Comparison of ENCODE assay signal across 25 cellular contexts in the genomic region with DNA sequence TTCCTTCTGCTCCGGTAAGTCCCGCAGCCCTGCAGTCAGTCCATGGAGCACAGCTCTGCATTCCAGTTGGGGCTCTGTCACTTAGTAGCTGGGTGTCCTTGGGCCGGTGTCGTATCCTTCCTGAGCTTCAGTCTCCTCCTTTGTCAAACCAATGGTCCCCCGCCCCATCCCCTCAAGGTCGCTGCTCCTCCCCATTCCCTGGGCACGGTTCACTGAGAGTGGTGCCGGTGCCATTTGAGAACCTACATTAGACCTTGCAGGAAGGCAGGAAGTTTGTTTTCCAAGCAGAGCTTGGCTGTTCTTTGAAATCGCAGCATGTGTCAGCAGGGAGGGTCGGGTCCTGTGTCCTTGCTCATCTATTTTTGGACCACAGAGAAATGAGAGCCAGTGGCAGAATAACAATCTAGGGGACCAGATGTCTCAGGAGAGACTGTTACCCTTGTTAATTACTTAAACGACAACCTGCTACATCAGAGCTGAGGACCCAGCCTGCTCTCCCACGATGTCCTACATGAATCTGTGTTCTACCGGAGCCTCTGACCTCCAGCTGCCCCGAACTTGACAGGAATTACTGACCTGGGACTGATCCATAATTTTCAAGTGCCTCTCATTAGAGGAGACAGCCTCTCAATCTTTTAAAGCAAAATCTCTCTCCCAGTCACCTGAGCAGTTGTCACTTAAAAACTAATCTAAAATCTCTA. TPM values are rescaled to one million over a fixed set of nuclear protein-coding genes. Genes with fewer than 3 reads are reported as not detected.
DNase-seq lines count a peak whose midpoint lies in the region; ATAC-seq and TF ChIP-seq lines count a peak whose summit lies in the region.
"Had no signal": no experiment of that assay in that cellular context is flagged by ENCODE, and none has a peak within 500 bp of the region (broad histone marks: within the 10 kb centered on the region; RNA-seq: fewer than 3 reads in every experiment).

No MANE protein-coding gene starts in this region.

- H3K4me1 Mint-ChIP-seq in glutamatergic neuron (ENCODE audit: low read depth, unreplicated experiment), result peaks cover 14% of the 10 kb centered on the region
- H3K4me1 Mint-ChIP-seq in activated T-cell treated with anti-CD3 and anti-CD28 coated beads, Interleukin-2, amount 50 U/mL, for 72 hours (ENCODE audit: low read depth), result no peaks in the 10 kb centered on the region
- H3K4me1 Mint-ChIP-seq: activated B cell treated with CpG ODN at 0.5 μM for 24 hours; CD4-positive, alpha-beta memory T cell; stimulated activated naive CD8-positive, alpha-beta T cell treated with anti-CD3 and anti-CD28 coated beads, Interleukin-15, amount 100 ng/mL, for 72 hours had no signal

- H3K27ac Mint-ChIP-seq in glutamatergic neuron (ENCODE audit: unreplicated experiment), result peak overlapping the region; percentile 7
- no peak overlapping the region for H3K27ac Mint-ChIP-seq in activated T-cell treated with anti-CD3 and anti-CD28 coated beads, Interleukin-2, amount 50 U/mL, for 72 hours
- H3K27ac Mint-ChIP-seq: activated B cell treated with CpG ODN at 0.5 μM for 24 hours; activated CD4-positive, alpha-beta memory T cell treated with anti-CD3 and anti-CD28 coated beads for 36 hours; CD4-positive, alpha-beta memory T cell; stimulated activated naive CD8-positive, alpha-beta T cell treated with anti-CD3 and anti-CD28 coated beads, Interleukin-15, amount 100 ng/mL, for 72 hours had no signal

- no peaks in the 10 kb centered on the region for H3K36me3 ChIP-seq in parathyroid adenoma (ENCODE audit: control insufficient read depth, insufficient read depth, low read length)
- H3K36me3 ChIP-seq: breast epithelium, tibial artery had no signal

- no peaks in the 10 kb centered on the region for H3K9me3 Mint-ChIP-seq in glutamatergic neuron (ENCODE audit: unreplicated experiment)
- peaks cover 0 to 2% of the 10 kb centered on the region in 2 donors for H3K9me3 Mint-ChIP-seq in activated T-cell treated with anti-CD3 and anti-CD28 coated beads, Interleukin-2, amount 50 U/mL, for 72 hours

- DNase-seq in NCI-H1092 treated with DMSO at 0.1 percent for 48 hours (lab: John Stamatoyannopoulos, UW) (peak; percentile 66), NCI-H1092 (lab: John Stamatoyannopoulos, UW) (no peak), NCI-H510A treated with DMSO at 0.1 percent for 48 hours (lab: John Stamatoyannopoulos, UW) (peak; percentile 21), glutamatergic neuron (no peak)
- no peak for DNase-seq in activated T-cell treated with anti-CD3 and anti-CD28 coated beads, Interleukin-2, amount 50 U/mL, for 72 hours
- DNase-seq in activated CD4-positive, alpha-beta T cell treated with anti-CD3 and anti-CD28 coated beads, Interleukin-2, amount 50 U/mL, for 1 hour, result no peak
- no peak for DNase-seq in stimulated activated CD4-positive, alpha-beta T cell treated with anti-CD3 and anti-CD28 coated beads, Interleukin-4, amount 100 ng/mL, for 24 hours
- DNase-seq: activated B cell treated with CpG ODN at 0.5 μM for 24 hours; activated CD4-positive, alpha-beta memory T cell treated with anti-CD3 and anti-CD28 coated beads for 36 hours; activated effector memory CD4-positive, alpha-beta T cell treated with anti-CD3 and anti-CD28 coated beads, Interleukin-2, amount 50 U/mL, for 16 hours; CD4-positive, alpha-beta memory T cell; DMS 273 treated with DMSO at 0.1 percent for 48 hours; HCEC 1CT; NCI-H1105 treated with DMSO at 0.1 percent for 48 hours; NCI-H345; stimulated activated CD4-positive, alpha-beta T cell treated with anti-CD3 and anti-CD28 coated beads, Interleukin-4, amount 100 ng/mL, for 4 hours; stimulated activated naive CD8-positive, alpha-beta T cell treated with anti-CD3 and anti-CD28 coated beads, Interleukin-15, amount 100 ng/mL, for 72 hours; tibial artery had no signal

- peak overlapping the region; percentile 47 for H3K4me3 Mint-ChIP-seq in glutamatergic neuron (ENCODE audit: unreplicated experiment)
- no peak overlapping the region for H3K4me3 Mint-ChIP-seq in activated T-cell treated with anti-CD3 and anti-CD28 coated beads, Interleukin-2, amount 50 U/mL, for 72 hours
- H3K4me3 Mint-ChIP-seq: activated B cell treated with CpG ODN at 0.5 μM for 24 hours; activated CD4-positive, alpha-beta memory T cell treated with anti-CD3 and anti-CD28 coated beads for 36 hours; CD4-positive, alpha-beta memory T cell; stimulated activated naive CD8-positive, alpha-beta T cell treated with anti-CD3 and anti-CD28 coated beads, Interleukin-15, amount 100 ng/mL, for 72 hours had no signal

- H3K9me3 ChIP-seq in parathyroid adenoma (ENCODE audit: control insufficient read depth, low read length), result no peaks in the 10 kb centered on the region
- H3K9me3 ChIP-seq: breast epithelium, tibial artery had no signal

- peaks cover 5% of the 10 kb centered on the region for H3K27me3 Mint-ChIP-seq in glutamatergic neuron (ENCODE audit: unreplicated experiment)
- H3K27me3 Mint-ChIP-seq in activated T-cell treated with anti-CD3 and anti-CD28 coated beads, Interleukin-2, amount 50 U/mL, for 72 hours (ENCODE audit: low read depth), result peaks cover 35% of the 10 kb centered on the region

- H3K4me1 ChIP-seq in parathyroid adenoma, result peaks cover 10% of the 10 kb centered on the region
- H3K4me1 ChIP-seq: breast epithelium, tibial artery had no signal

- H2AFZ ChIP-seq in parathyroid adenoma, result peak overlapping the region; percentile 66

- H3K9ac ChIP-seq in parathyroid adenoma, result no peak overlapping the region

- peak overlapping the region; percentile 61 for H3K27ac ChIP-seq in parathyroid adenoma
- H3K27ac ChIP-seq: 22Rv1, breast epithelium, tibial artery had no signal

- H3K79me2 ChIP-seq in parathyroid adenoma, result no peaks in the 10 kb centered on the region

- H3K27me3 ChIP-seq in parathyroid adenoma (ENCODE audit: control insufficient read depth, insufficient read depth, low read length), result no peaks in the 10 kb centered on the region

- no peak overlapping the region for H3K4me3 ChIP-seq in parathyroid adenoma (ENCODE audit: low read depth, low read length)
- H3K4me3 ChIP-seq: breast epithelium, tibial artery had no signal

- peaks cover 5% of the 10 kb centered on the region for H3K36me3 Mint-ChIP-seq in glutamatergic neuron (ENCODE audit: unreplicated experiment)
- H3K36me3 Mint-ChIP-seq in activated T-cell treated with anti-CD3 and anti-CD28 coated beads, Interleukin-2, amount 50 U/mL, for 72 hours (ENCODE audit: insufficient read depth in 2 of 2), result peaks cover 0 to 2% of the 10 kb centered on the region in 2 donors
- H3K36me3 Mint-ChIP-seq: activated CD4-positive, alpha-beta memory T cell treated with anti-CD3 and anti-CD28 coated beads for 36 hours had no signal

- ATAC-seq in activated T-cell treated with anti-CD3 and anti-CD28 coated beads, Interleukin-2, amount 50 U/mL, for 72 hours (replicated peaks in 1 of 2), result no peak
- ATAC-seq: left lobe of liver; stimulated activated naive CD8-positive, alpha-beta T cell treated with anti-CD3 and anti-CD28 coated beads, Interleukin-15, amount 100 ng/mL, for 72 hours had no signal

- no peak for TF ChIP-seq CTCF in glutamatergic neuron (IDR thresholded peaks at IDR 0.05; ENCODE audit: partially characterized antibody, unreplicated experiment)
- no peak for TF ChIP-seq CTCF in parathyroid adenoma (IDR thresholded peaks at IDR 0.05)

- peak overlapping the region; percentile 25 for H3K4me2 ChIP-seq in parathyroid adenoma (ENCODE audit: low read length)

RNA-seq across cellular contexts. Expression of gene BARHL1, which starts 21.7 kb away (rescaled TPM):
- total RNA-seq in glutamatergic neuron (ENCODE audit: unreplicated experiment), result not detected
- not detected for total RNA-seq in activated T-cell treated with anti-CD3 and anti-CD28 coated beads, Interleukin-2, amount 50 U/mL, for 72 hours
- total RNA-seq: activated B cell treated with CpG ODN at 0.5 μM for 24 hours; activated CD4-positive, alpha-beta memory T cell treated with anti-CD3 and anti-CD28 coated beads for 36 hours; breast epithelium; CD4-positive, alpha-beta memory T cell; dermis microvascular lymphatic vessel endothelial cell; left lobe of liver; mononuclear cell; pulmonary artery endothelial cell had no signal

Comparison
In these comparisons a context has a peak if more than half of its experiments do, and no peak if none do; other contexts are left out.
1. DNase-seq: peak in NCI-H1092 treated with DMSO at 0.1 percent for 48 hours (single experiment) and NCI-H510A treated with DMSO at 0.1 percent for 48 hours (single experiment); none in NCI-H1092 (single experiment), glutamatergic neuron (single experiment), activated T-cell treated with anti-CD3 and anti-CD28 coated beads, Interleukin-2, amount 50 U/mL, for 72 hours (0 of 2), activated CD4-positive, alpha-beta T cell treated with anti-CD3 and anti-CD28 coated beads, Interleukin-2, amount 50 U/mL, for 1 hour (single experiment) and stimulated activated CD4-positive, alpha-beta T cell treated with anti-CD3 and anti-CD28 coated beads, Interleukin-4, amount 100 ng/mL, for 24 hours (single experiment).